ENCODE assay signal across 9 cellular contexts in genomic region chr9:122405487-122406263, GRCh38. TPM values are rescaled to one million over a fixed set of nuclear protein-coding genes. Genes with fewer than 3 reads are reported as not detected.
DNase-seq lines count a peak whose midpoint lies in the region; ATAC-seq, FAIRE-seq and TF ChIP-seq lines count a peak whose summit lies in the region.
"Not testable (repeated sequence)": the region's sequence is repeated elsewhere in the genome, so short reads cannot be mapped to it uniquely, and the experiment has no call there.
"Had no signal": no experiment of that assay in that cellular context is flagged by ENCODE, and none has a peak within 500 bp of the region (broad histone marks: within the 10 kb centered on the region; RNA-seq: fewer than 3 reads in every experiment).

No MANE protein-coding gene starts in this region.

- peaks cover 21% of the 10 kb centered on the region for H3K4me1 ChIP-seq in A549
- H3K4me1 ChIP-seq in H9 (ENCODE audit: insufficient read depth, low read length): not testable (repeated sequence)

- not testable (repeated sequence) for FAIRE-seq in A549 (lab: Jason Lieb, UNC)

- CTCF ChIA-PET in A549 (lab: Yijun Ruan, JAX): interaction anchor here (0.9 to 2.3 kb wide), 4 partner anchors 35 to 279 kb away, joined by 3 to 9 read pairs (median 4); no protein-coding TSS in a partner anchor

- peak in 1 of 2 experiments; percentile 78 for DNase-seq in A549 (ENCODE audit: low read depth in 1 of 2, low spot score in 1 of 2)
- not testable (repeated sequence) for DNase-seq in H9; T-helper 2 cell treated with Interferon-gamma antibody and Interleukin-4, amounts not matched to agents 5 μg/mL and 100 μg/mL, for 36 hours (ENCODE audit: low spot score); activated naive CD8-positive, alpha-beta T cell treated with anti-CD3 and anti-CD28 coated beads, Interleukin-2, amount 10 ng/mL, durations not matched to agents 7 days and 5 days; mesothelial cell of epicardium (ENCODE audit: low spot score in 2 of 2, unreplicated experiment in 2 of 2); retinal pigment epithelial cell (ENCODE audit: low read depth)
- DNase-seq in NCI-H524 (lab: John Stamatoyannopoulos, UW): peak; percentile 46 to 67

- not testable (repeated sequence) for H3K18ac ChIP-seq in H9 (ENCODE audit: insufficient read length, low read depth, low read length)

- not testable (repeated sequence) for TF ChIP-seq RAD21 in A549 (conservative IDR thresholded peaks at IDR 0.05 in 1 of 2, IDR thresholded peaks at IDR 0.05 in 1 of 2)

- H2AK5ac ChIP-seq in H9 (ENCODE audit: insufficient read length, low read length): not testable (repeated sequence)

- not testable (repeated sequence) for H3K27ac Mint-ChIP-seq in H9, mesothelial cell of epicardium
- peak overlapping the region; percentile 83 for H3K27ac Mint-ChIP-seq in T-helper 2 cell treated with Interferon-gamma antibody and Interleukin-4, amounts not matched to agents 5 μg/mL and 100 μg/mL, for 36 hours
- peak overlapping the region; percentile 90 for H3K27ac Mint-ChIP-seq in activated naive CD8-positive, alpha-beta T cell treated with anti-CD3 and anti-CD28 coated beads, Interleukin-2, amount 10 ng/mL, durations not matched to agents 7 days and 5 days

- not testable (repeated sequence) for H4K5ac ChIP-seq in H9 (ENCODE audit: insufficient read length, low read depth, low read length)

- H2BK5ac ChIP-seq in H9 (ENCODE audit: insufficient read length, low read length): not testable (repeated sequence)

- H3K4me3 ChIP-seq in A549 (peak overlapping the region; percentile 65), iPS-11a (ENCODE audit: low read depth, low read length) (peak overlapping the region; percentile 13), retinal pigment epithelial cell (ENCODE audit: low read length) (peak overlapping the region; percentile 39)

- H3K27ac ChIP-seq in A549: peak overlapping the region; percentile 88 to 97
- H3K27ac ChIP-seq in H9 (ENCODE audit: insufficient read length, low read depth, low read length): not testable (repeated sequence)

- H3T11ph ChIP-seq in H9 (ENCODE audit: low read length): not testable (repeated sequence)

- H4K91ac ChIP-seq in H9 (ENCODE audit: insufficient read length, low read depth, low read length): not testable (repeated sequence)

- not testable (repeated sequence) for H2BK15ac ChIP-seq in H9 (ENCODE audit: low read depth, low read length)

- POLR2A ChIA-PET in A549 (lab: Yijun Ruan, JAX): interaction anchor here (1.5 kb wide), 1 partner anchor 141 kb away, joined by 4 read pairs; the partner anchor contains the start of genes MRRF and RBM18
- POLR2A ChIA-PET in activated naive CD8-positive, alpha-beta T cell treated with anti-CD3 and anti-CD28 coated beads, Interleukin-2, amount 10 ng/mL, durations not matched to agents 7 days and 5 days (lab: Charles Lee): interaction anchor here (1.4 kb wide), 1 partner anchor 141 kb away, joined by 3 read pairs; the partner anchor contains the start of genes MRRF and RBM18

- H4K8ac ChIP-seq in H9 (replicated peaks; ENCODE audit: insufficient read length, low read depth, low read length): not testable (repeated sequence)

- H2AFZ ChIP-seq in H9 (ENCODE audit: low read length): not testable (repeated sequence)

- H3K9me3 ChIP-seq in A549; H9 (ENCODE audit: control insufficient read depth, low read depth, low read length): not testable (repeated sequence)

- H3K36me3 Mint-ChIP-seq in H9 (ENCODE audit: insufficient read depth in 1 of 3, low read depth in 3 of 3); T-helper 2 cell treated with Interferon-gamma antibody and Interleukin-4, amounts not matched to agents 5 μg/mL and 100 μg/mL, for 36 hours (ENCODE audit: low read depth); activated naive CD8-positive, alpha-beta T cell treated with anti-CD3 and anti-CD28 coated beads, Interleukin-2, amount 10 ng/mL, durations not matched to agents 7 days and 5 days; mesothelial cell of epicardium: not testable (repeated sequence)

- not testable (repeated sequence) for H3K4me1 Mint-ChIP-seq in H9; T-helper 2 cell treated with Interferon-gamma antibody and Interleukin-4, amounts not matched to agents 5 μg/mL and 100 μg/mL, for 36 hours (ENCODE audit: low read depth); mesothelial cell of epicardium
- H3K4me1 Mint-ChIP-seq in activated naive CD8-positive, alpha-beta T cell treated with anti-CD3 and anti-CD28 coated beads, Interleukin-2, amount 10 ng/mL, durations not matched to agents 7 days and 5 days: peaks cover 12% of the 10 kb centered on the region

- not testable (repeated sequence) for H3K14ac ChIP-seq in H9 (ENCODE audit: insufficient read depth, low read length)

- peaks cover 13 to 35% of the 10 kb centered on the region in 2 experiments; a peak in 3 of 5 replicates for H3K9me3 Mint-ChIP-seq in H9
- peaks cover 10% of the 10 kb centered on the region for H3K9me3 Mint-ChIP-seq in T-helper 2 cell treated with Interferon-gamma antibody and Interleukin-4, amounts not matched to agents 5 μg/mL and 100 μg/mL, for 36 hours
- H3K9me3 Mint-ChIP-seq in activated naive CD8-positive, alpha-beta T cell treated with anti-CD3 and anti-CD28 coated beads, Interleukin-2, amount 10 ng/mL, durations not matched to agents 7 days and 5 days; mesothelial cell of epicardium: not testable (repeated sequence)

- H3K9ac ChIP-seq in H9 (ENCODE audit: extremely low read depth, insufficient read length, low read length): not testable (repeated sequence)

- H3K4ac ChIP-seq in H9 (ENCODE audit: low read depth, low read length): not testable (repeated sequence)

- not testable (repeated sequence) for TF ChIP-seq POLR2A in A549 (IDR thresholded peaks at IDR 0.05; ENCODE audit: low read length)

- H2BK120ac ChIP-seq in H9 (ENCODE audit: low read depth, low read length, poor library complexity, severe bottlenecking): not testable (repeated sequence)

- peak in 1 of 2 experiments; percentile 54; a peak in 3 of 6 replicates for ATAC-seq in A549
- ATAC-seq in activated naive CD8-positive, alpha-beta T cell treated with anti-CD3 and anti-CD28 coated beads, Interleukin-2, amount 10 ng/mL, durations not matched to agents 7 days and 5 days (ENCODE audit: low read depth): peak; percentile 39

- H3K27me3 Mint-ChIP-seq in H9 (ENCODE audit: low read depth): peaks cover 44% of the 10 kb centered on the region
- not testable (repeated sequence) for H3K27me3 Mint-ChIP-seq in T-helper 2 cell treated with Interferon-gamma antibody and Interleukin-4, amounts not matched to agents 5 μg/mL and 100 μg/mL, for 36 hours (ENCODE audit: low read depth); activated naive CD8-positive, alpha-beta T cell treated with anti-CD3 and anti-CD28 coated beads, Interleukin-2, amount 10 ng/mL, durations not matched to agents 7 days and 5 days
- H3K27me3 Mint-ChIP-seq in mesothelial cell of epicardium (ENCODE audit: low read depth): peaks cover 35% of the 10 kb centered on the region

- not testable (repeated sequence) for TF ChIP-seq CTCF in A549 (IDR thresholded peaks at IDR 0.05); H9 (conservative IDR thresholded peaks at IDR 0.05); mesothelial cell of epicardium (IDR thresholded peaks at IDR 0.05; ENCODE audit: unreplicated experiment); retinal pigment epithelial cell (conservative IDR thresholded peaks at IDR 0.05; ENCODE audit: low read depth, low read length)

- not testable (repeated sequence) for H3K23me2 ChIP-seq in H9 (ENCODE audit: insufficient read length, low read depth, low read length, poor library complexity, severe bottlenecking)

- not testable (repeated sequence) for H3K79me1 ChIP-seq in H9 (ENCODE audit: insufficient read depth, low read depth, low read length, poor library complexity, severe bottlenecking)

- not testable (repeated sequence) for H3K56ac ChIP-seq in H9 (ENCODE audit: insufficient read length, low read depth, low read length)

- not testable (repeated sequence) for H3K27me3 ChIP-seq in H9 (ENCODE audit: insufficient read depth, low read length)

- H2BK12ac ChIP-seq in H9 (ENCODE audit: insufficient read length, low read depth, low read length): not testable (repeated sequence)

- peak overlapping the region; percentile 55 to 72 for H3K4me3 Mint-ChIP-seq in H9
- H3K4me3 Mint-ChIP-seq in T-helper 2 cell treated with Interferon-gamma antibody and Interleukin-4, amounts not matched to agents 5 μg/mL and 100 μg/mL, for 36 hours: peak overlapping the region; percentile 78
- peak overlapping the region; percentile 82 for H3K4me3 Mint-ChIP-seq in activated naive CD8-positive, alpha-beta T cell treated with anti-CD3 and anti-CD28 coated beads, Interleukin-2, amount 10 ng/mL, durations not matched to agents 7 days and 5 days
- peak overlapping the region; percentile 63 for H3K4me3 Mint-ChIP-seq in mesothelial cell of epicardium

- WGBS in A549 (ENCODE audit: missing lambda C conversion rate): 76% methylated on average over 10 of the region's 24 CpGs
- WGBS in H9 (ENCODE audit: extremely low coverage, insufficient read length, low lambda C conversion rate): no CpG with 5 or more reads among the region's 24 CpGs

- not testable (repeated sequence) for H3K23ac ChIP-seq in H9 (ENCODE audit: insufficient read length, low read depth, low read length)

- peak overlapping the region; percentile 62 for H3K4me2 ChIP-seq in A549
- not testable (repeated sequence) for H3K4me2 ChIP-seq in H9 (ENCODE audit: insufficient read depth, insufficient read length, low read length)

- not testable (repeated sequence) for H3K79me2 ChIP-seq in H9 (ENCODE audit: insufficient read depth, low read length)

- H2BK20ac ChIP-seq in H9 (ENCODE audit: low read depth, low read length, poor library complexity, severe bottlenecking): not testable (repeated sequence)

- not testable (repeated sequence) for TF ChIP-seq EP300 in A549 (IDR thresholded peaks at IDR 0.05)

- H4K20me1 ChIP-seq in H9 (ENCODE audit: control insufficient read depth, insufficient read depth, insufficient read length): not testable (repeated sequence)

RNA-seq across cellular contexts. Expression of gene PTGS1, which starts 34.9 kb away (rescaled TPM):
- polyA plus RNA-seq in A549 (2011; rRNA removed): 0.41 and 0.49 TPM in 2 replicates
- 0.20 and 0.32 TPM in 2 replicates for polyA plus RNA-seq in A549 (2012; cell fraction: cytosol; rRNA removed)
- polyA plus RNA-seq in A549 (2012; cell fraction: nucleus; rRNA removed): 0.37 and 0.43 TPM in 2 replicates
- 0.77 to 1.6 TPM (median 1.0 TPM) in 3 replicates for polyA plus RNA-seq in A549 (2017; fragmentation: RNase III; extraction: RNeasy Plus Mini Kit Qiagen cat#74134 plus additional on column Dnase treatment)
- polyA minus RNA-seq in A549 (2011; rRNA and poly(A)+ RNA removed): 0.44 and 0.54 TPM in 2 replicates
- total RNA-seq in H9 (2021): 1.0 and 1.3 TPM in 2 replicates
- total RNA-seq in activated naive CD8-positive, alpha-beta T cell treated with anti-CD3 and anti-CD28 coated beads, Interleukin-2, amount 10 ng/mL, durations not matched to agents 7 days and 5 days: 1 to 10 TPM in 1 of 2 experiments, under 1 TPM in 1; 0.96 to 1.6 TPM
- total RNA-seq in mesothelial cell of epicardium: 8.0 to 9.2 TPM (median 8.2 TPM) in 3 replicates
- total RNA-seq: activated CD4-positive, alpha-beta T cell treated with anti-CD3 and anti-CD28 coated beads, Interleukin-2, amount 10 ng/mL, durations not matched to agents 7 days and 5 days had no signal

Comparison
In these comparisons a context has a peak if more than half of its experiments do, and no peak if none do; other contexts are left out.
1. H3K4me3 ChIP-seq: peak in every context shown above with its lines; median percentile 65 in A549; 39 in retinal pigment epithelial cell; 13 in iPS-11a.